In genomic region chr12:31324116-31324844, GRCh38 we compare ENCODE assay signal across 8 cellular contexts. TPM values are rescaled to one million over a fixed set of nuclear protein-coding genes. Genes with fewer than 3 reads are reported as not detected.
DNase-seq lines count a peak whose midpoint lies in the region; ATAC-seq and TF ChIP-seq lines count a peak whose summit lies in the region.

No MANE protein-coding gene starts in this region.

- peak overlapping the region; percentile 83 for H3K4me3 ChIP-seq in OCI-LY1 (ENCODE audit: low read depth, low read length, poor library complexity, severe bottlenecking)
- H3K4me3 ChIP-seq in esophagus squamous epithelium: peak overlapping the region; percentile 78 to 89 (median 82)
- peak overlapping the region; percentile 82 for H3K4me3 ChIP-seq in naive thymus-derived CD4-positive, alpha-beta T cell (ENCODE audit: low read length)

- peak overlapping the region; percentile 100 for H3K4me3 Mint-ChIP-seq in activated T-cell treated with anti-CD3 and anti-CD28 coated beads, Interleukin-2, amount 50 U/mL, for 24 hours
- peak overlapping the region; percentile 89 to 99 (median 96) for H3K4me3 Mint-ChIP-seq in naive thymus-derived CD4-positive, alpha-beta T cell
- peak overlapping the region; percentile 99 for H3K4me3 Mint-ChIP-seq in stimulated activated memory B cell treated with anti-CD40 and anti-IgM and Interleukin-4, amounts not matched to agents 10 μg/mL and 1 μg/mL and 100 μg/mL, for 72 hours

- H2AFZ ChIP-seq in OCI-LY1 (ENCODE audit: low read length): no peak overlapping the region

- TF ChIP-seq CTCF in OCI-LY1 (IDR thresholded peaks at IDR 0.05; ENCODE audit: low read length) (peak; percentile 29; the same call in 1 of the 2 replicates), esophagus squamous epithelium (IDR thresholded peaks at IDR 0.05) (peak in 2 of 6 experiments; percentile 3 to 10)

- peak; percentile 86 for DNase-seq in AG08396 (ENCODE audit: low spot score)
- peak; percentile 83 for DNase-seq in activated T-cell treated with anti-CD3 and anti-CD28 coated beads, Interleukin-2, amount 50 U/mL, for 24 hours
- peak; percentile 45 for DNase-seq in esophagus squamous epithelium (lab: John Stamatoyannopoulos, UW)
- peak; percentile 70 to 91 (median 88) for DNase-seq in naive thymus-derived CD4-positive, alpha-beta T cell

- no peaks in the 10 kb centered on the region for H3K27me3 Mint-ChIP-seq in activated T-cell treated with anti-CD3 and anti-CD28 coated beads, Interleukin-2, amount 50 U/mL, for 24 hours
- peaks cover 0 to 9% (median 0%) of the 10 kb centered on the region in 5 donors for H3K27me3 Mint-ChIP-seq in naive thymus-derived CD4-positive, alpha-beta T cell
- no peaks in the 10 kb centered on the region for H3K27me3 Mint-ChIP-seq in stimulated activated memory B cell treated with anti-CD40 and anti-IgM and Interleukin-4, amounts not matched to agents 10 μg/mL and 1 μg/mL and 100 μg/mL, for 72 hours

- ATAC-seq in GM18858 (IDR thresholded peaks at IDR 0.05; ENCODE audit: unreplicated experiment): peak; percentile 19
- peak; percentile 40 for ATAC-seq in HG03280 (IDR thresholded peaks at IDR 0.05; ENCODE audit: unreplicated experiment)
- ATAC-seq in naive thymus-derived CD4-positive, alpha-beta T cell: peak; percentile 75
- ATAC-seq in stimulated activated memory B cell treated with anti-CD40 and anti-IgM and Interleukin-4, amounts not matched to agents 10 μg/mL and 1 μg/mL and 100 μg/mL, for 72 hours: peak; percentile 69

- no peaks in the 10 kb centered on the region for H3K9me3 Mint-ChIP-seq in activated T-cell treated with anti-CD3 and anti-CD28 coated beads, Interleukin-2, amount 50 U/mL, for 24 hours
- peaks cover 0 to 4% (median 0%) of the 10 kb centered on the region in 11 donors for H3K9me3 Mint-ChIP-seq in naive thymus-derived CD4-positive, alpha-beta T cell
- H3K9me3 Mint-ChIP-seq in stimulated activated memory B cell treated with anti-CD40 and anti-IgM and Interleukin-4, amounts not matched to agents 10 μg/mL and 1 μg/mL and 100 μg/mL, for 72 hours: no peaks in the 10 kb centered on the region

- H3K9ac ChIP-seq in OCI-LY1 (ENCODE audit: low read length): peak overlapping the region; percentile 90

- H3K9me3 ChIP-seq in OCI-LY1 (ENCODE audit: low read length) (no peaks in the 10 kb centered on the region), esophagus squamous epithelium (no peaks in the 10 kb centered on the region)
- H3K9me3 ChIP-seq in naive thymus-derived CD4-positive, alpha-beta T cell (ENCODE audit: control insufficient read depth in 2 of 3, low read length in 3 of 3): no peaks in the 10 kb centered on the region

- intact Hi-C loops in esophagus squamous epithelium (cut with DNase I): no loop called here
- intact Hi-C loops in naive thymus-derived CD4-positive, alpha-beta T cell (cut with micrococcal nuclease): loop anchor here (2.0 to 10.0 kb wide), 12 partner anchors 52 to 1943 kb away; partner anchors contain the start of genes IPO8 (in 2 of the 2), AMN1 (in 1 of the 2), DDX11 (in 1 of the 2) and ERGIC2 (in 1 of the 2)

- H3K4me2 ChIP-seq in OCI-LY1 (ENCODE audit: low read length): peak overlapping the region; percentile 94

- 0% methylated on average over 9 of the region's 81 CpGs; no CpG with 5 or more reads in 1 of the 2 donors for WGBS in esophagus squamous epithelium, 2 donors

- H3K27ac Mint-ChIP-seq in activated T-cell treated with anti-CD3 and anti-CD28 coated beads, Interleukin-2, amount 50 U/mL, for 24 hours: peak overlapping the region; percentile 99
- peak overlapping the region; percentile 81 to 99 (median 93) for H3K27ac Mint-ChIP-seq in naive thymus-derived CD4-positive, alpha-beta T cell
- peak overlapping the region; percentile 92 for H3K27ac Mint-ChIP-seq in stimulated activated memory B cell treated with anti-CD40 and anti-IgM and Interleukin-4, amounts not matched to agents 10 μg/mL and 1 μg/mL and 100 μg/mL, for 72 hours

- POLR2A ChIA-PET in naive thymus-derived CD4-positive, alpha-beta T cell (lab: Charles Lee): interaction anchor here (1.1 kb wide), 1 partner anchor 1948 kb away, joined by 3 read pairs; no protein-coding TSS in a partner anchor

- peak in 2 of 4 donors; percentile 3 to 65 for TF ChIP-seq POLR2A in esophagus squamous epithelium (IDR thresholded peaks at IDR 0.05)

- H3K9me2 ChIP-seq in OCI-LY1 (ENCODE audit: low read depth, low read length): no peaks in the 10 kb centered on the region

- peaks cover 3% of the 10 kb centered on the region; the same call in 1 of the 2 replicates for H3F3A ChIP-seq in OCI-LY1 (ENCODE audit: insufficient read depth, low read length)

- H3K36me3 ChIP-seq in OCI-LY1 (ENCODE audit: insufficient read depth, low read length) (peaks cover 3% of the 10 kb centered on the region; the same call in 1 of the 2 replicates), esophagus squamous epithelium (no peaks in the 10 kb centered on the region)
- peaks cover 0 to 17% (median 0%) of the 10 kb centered on the region in 3 experiments for H3K36me3 ChIP-seq in naive thymus-derived CD4-positive, alpha-beta T cell (ENCODE audit: control insufficient read depth in 2 of 3, insufficient read depth in 3 of 3, low read length in 3 of 3)

- no peaks in the 10 kb centered on the region for H3K27me3 ChIP-seq in OCI-LY1 (ENCODE audit: insufficient read depth, low read length)
- H3K27me3 ChIP-seq in esophagus squamous epithelium: no peaks in the 10 kb centered on the region
- no peaks in the 10 kb centered on the region for H3K27me3 ChIP-seq in naive thymus-derived CD4-positive, alpha-beta T cell (ENCODE audit: control insufficient read depth in 2 of 2, insufficient read depth in 2 of 2, low read length in 2 of 2)

- CTCF ChIA-PET in naive thymus-derived CD4-positive, alpha-beta T cell (lab: Charles Lee): no interaction called here

- H4K20me1 ChIP-seq in OCI-LY1 (ENCODE audit: insufficient read depth, low read length): no peaks in the 10 kb centered on the region

- H3K4me1 Mint-ChIP-seq in activated T-cell treated with anti-CD3 and anti-CD28 coated beads, Interleukin-2, amount 50 U/mL, for 24 hours (ENCODE audit: low read depth): peaks cover 48% of the 10 kb centered on the region
- H3K4me1 Mint-ChIP-seq in naive thymus-derived CD4-positive, alpha-beta T cell: peaks cover 38 to 53% (median 43%) of the 10 kb centered on the region in 7 donors
- H3K4me1 Mint-ChIP-seq in stimulated activated memory B cell treated with anti-CD40 and anti-IgM and Interleukin-4, amounts not matched to agents 10 μg/mL and 1 μg/mL and 100 μg/mL, for 72 hours: peaks cover 44% of the 10 kb centered on the region

- H3K27ac ChIP-seq in OCI-LY1 (ENCODE audit: low read depth, low read length, poor library complexity, severe bottlenecking): peak overlapping the region; percentile 73
- H3K27ac ChIP-seq in esophagus squamous epithelium: peak overlapping the region; percentile 91 to 98 (median 94)
- peak overlapping the region; percentile 93 for H3K27ac ChIP-seq in naive thymus-derived CD4-positive, alpha-beta T cell (ENCODE audit: low read depth, low read length)

- H3K79me2 ChIP-seq in OCI-LY1 (ENCODE audit: insufficient read depth, low read length): peaks cover 65% of the 10 kb centered on the region

- H3K36me3 Mint-ChIP-seq in activated T-cell treated with anti-CD3 and anti-CD28 coated beads, Interleukin-2, amount 50 U/mL, for 24 hours (ENCODE audit: low read depth): peaks cover 50% of the 10 kb centered on the region
- peaks cover 0 to 6% (median 0%) of the 10 kb centered on the region in 5 donors for H3K36me3 Mint-ChIP-seq in naive thymus-derived CD4-positive, alpha-beta T cell
- peaks cover 7% of the 10 kb centered on the region for H3K36me3 Mint-ChIP-seq in stimulated activated memory B cell treated with anti-CD40 and anti-IgM and Interleukin-4, amounts not matched to agents 10 μg/mL and 1 μg/mL and 100 μg/mL, for 72 hours

- H3K4me1 ChIP-seq in OCI-LY1 (ENCODE audit: insufficient read depth, low read length, severe bottlenecking) (peaks cover 50% of the 10 kb centered on the region), esophagus squamous epithelium (peaks cover 0 to 53% (median 0%) of the 10 kb centered on the region in 3 donors)
- peaks cover 5 to 39% of the 10 kb centered on the region in 2 donors for H3K4me1 ChIP-seq in naive thymus-derived CD4-positive, alpha-beta T cell (ENCODE audit: control insufficient read depth in 2 of 2, insufficient read depth in 2 of 2, low read length in 2 of 2)

RNA-seq across cellular contexts. Expression of gene SINHCAF, which starts 1.7 kb away (rescaled TPM):
- 10 to 100 TPM; 52.2 to 71.9 (median 62.0) TPM for total RNA-seq in esophagus squamous epithelium
- 100 to 1,000 TPM in 1 of 5 experiments, 10 to 100 TPM in 4; 80.5 to 114 (median 90.8) TPM for total RNA-seq in naive thymus-derived CD4-positive, alpha-beta T cell
- polyA plus RNA-seq in naive thymus-derived CD4-positive, alpha-beta T cell: 100 to 1,000 TPM in 1 of 2 donors, 10 to 100 TPM in 1; 47.9 to 101 TPM

Comparison
In these comparisons a context has a peak if more than half of its experiments do, and no peak if none do; other contexts are left out.
1. Peak in every context shown above with its lines: DNase-seq, ATAC-seq, H3K4me3 ChIP-seq and H3K27ac ChIP-seq.
2. ATAC-seq: peak in every context shown above with its lines; median percentile 75 in naive thymus-derived CD4-positive, alpha-beta T cell; 69 in stimulated activated memory B cell treated with anti-CD40 and anti-IgM and Interleukin-4, amounts not matched to agents 10 μg/mL and 1 μg/mL and 100 μg/mL, for 72 hours; 40 in HG03280; 19 in GM18858.